ENCODE assay signal across 14 cellular contexts in the genomic region with DNA sequence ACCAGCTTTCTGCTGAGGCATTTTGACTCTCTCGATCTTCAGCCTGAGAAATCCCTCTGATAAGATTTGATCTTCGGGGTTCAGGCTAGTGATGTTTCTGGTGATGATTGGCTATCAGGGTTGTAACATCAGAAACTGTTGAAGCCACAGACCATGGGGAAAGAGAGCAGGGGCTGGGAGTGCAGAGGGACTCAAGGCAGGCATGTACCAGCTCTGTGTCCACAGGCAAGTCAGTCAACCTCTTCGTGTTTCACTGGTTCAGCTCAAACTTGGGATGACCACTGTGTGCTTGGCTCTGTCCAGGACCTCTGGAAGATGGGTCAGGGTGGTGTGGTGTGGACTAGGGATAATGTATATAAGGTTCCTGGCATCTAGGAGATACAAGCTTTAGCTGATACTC.
"Had no signal": no experiment of that assay in that cellular context is flagged by ENCODE, and none has a peak within 500 bp of the region (broad histone marks: within the 10 kb centered on the region; RNA-seq: fewer than 3 reads in every experiment).

No MANE protein-coding gene starts in this region.

- H3K27ac ChIP-seq: hepatocyte, ovary, right atrium auricular region had no signal

- H3K4me1 Mint-ChIP-seq: natural killer cell had no signal

- H3K4me3 ChIP-seq: hepatocyte, mucosa of descending colon, ovary, right atrium auricular region had no signal

- H3K36me3 ChIP-seq: ovary had no signal

- H3K79me2 ChIP-seq: hepatocyte had no signal

- H3K36me3 Mint-ChIP-seq: natural killer cell had no signal

- H3K27me3 Mint-ChIP-seq: type B pancreatic cell had no signal

- H3K27ac Mint-ChIP-seq: natural killer cell, type B pancreatic cell had no signal

- H3K4me2 ChIP-seq: hepatocyte had no signal

- ATAC-seq: mucosa of descending colon, natural killer cell had no signal

- H3K27me3 ChIP-seq: hepatocyte, ovary, right atrium auricular region had no signal

- H3K9me3 ChIP-seq: mucosa of descending colon, ovary, right atrium auricular region had no signal

- H3K9me3 Mint-ChIP-seq: natural killer cell, neural crest cell, type B pancreatic cell had no signal

- DNase-seq: dermis blood vessel endothelial cell; effector CD4-positive, alpha-beta T cell; foreskin melanocyte; kidney glomerular epithelial cell; mucosa of descending colon; natural killer cell; ovary; small intestine; stimulated activated CD4-positive, alpha-beta T cell treated with anti-CD3 and anti-CD28 coated beads, Interleukin-12 subunit alpha, Interleukin-12 subunit beta, amount 100 ng/mL, for 4 hours; stimulated activated naive CD4-positive, alpha-beta T cell treated with Interleukin-2 at 50 U/mL for 16 hours had no signal

- H3K4me3 Mint-ChIP-seq: natural killer cell, neural crest cell, type B pancreatic cell had no signal

- H2AFZ ChIP-seq: hepatocyte had no signal
